ENCODE assay signal across 1 cellular context in genomic region chr20:32473231-32474008, GRCh38.
A peak's percentile ranks its signal among the peaks of the same experiment; 100 is the strongest.
TF ChIP-seq lines count a peak whose summit lies in the region.

No MANE protein-coding gene starts in this region.

TF ChIP-seq in K562, 482 proteins besides CTCF, POLR2A, EP300 and RAD21 (continued from another document and continues in another):
- TF ChIP-seq CHD7 (IDR thresholded peaks at IDR 0.05; ENCODE audit: low read depth, low read length) (no peak), NR2C2 (CRISPR knock-in tag; IDR thresholded peaks at IDR 0.05) (peak; percentile 67; the same call in 1 of the 2 replicates), NR2C2 (tag; IDR thresholded peaks at IDR 0.05) (peak; percentile 63), CXXC5 (CRISPR knock-in tag; IDR thresholded peaks at IDR 0.05) (0 out of 2 replicates have a peak, but pooled peaks have one; percentile 8), PHF20 (IDR thresholded peaks at IDR 0.05; ENCODE audit: partially characterized antibody) (no peak), E2F6 (IDR thresholded peaks at IDR 0.05; ENCODE audit: borderline replicate concordance in 1 of 2, extremely low read depth in 1 of 2, insufficient read depth in 1 of 2, insufficient read length in 1 of 2, low read depth in 1 of 2, low read length in 1 of 2, poor library complexity in 1 of 2, severe bottlenecking in 1 of 2) (peak in 1 of 2 experiments; percentile 63), CREB1 (IDR thresholded peaks at IDR 0.05) (no peak), CREB1 (CRISPR knock-in tag; IDR thresholded peaks at IDR 0.05) (peak; percentile 22; the same call in 1 of the 2 replicates), THAP7 (CRISPR knock-in tag; IDR thresholded peaks at IDR 0.05) (no peak), ZNF551 (CRISPR knock-in tag; IDR thresholded peaks at IDR 0.05) (no peak), SP2 (IDR thresholded peaks at IDR 0.05; ENCODE audit: extremely low read depth, low read depth, low read length, poor library complexity, severe bottlenecking) (no peak), MTA3 (IDR thresholded peaks at IDR 0.05; ENCODE audit: borderline replicate concordance) (no peak), CTCFL (IDR thresholded peaks at IDR 0.05; ENCODE audit: borderline replicate concordance, insufficient read depth, low read depth, low read length, poor library complexity, severe bottlenecking) (no peak), BDP1 (IDR thresholded peaks at IDR 0.05; ENCODE audit: insufficient read depth, insufficient read length) (no peak), ZBTB40 (IDR thresholded peaks at IDR 0.05) (no peak), ZBTB40 (CRISPR knock-in tag; IDR thresholded peaks at IDR 0.05) (no peak), FOXK2 (conservative IDR thresholded peaks at IDR 0.05 in 1 of 2, IDR thresholded peaks at IDR 0.05 in 1 of 2; ENCODE audit: low read depth in 2 of 2) (0 out of 4 replicates have a peak, but pooled peaks of 1 of the 2 experiments have one; percentile 21), ZNF263 (CRISPR knock-in tag; IDR thresholded peaks at IDR 0.05; ENCODE audit: borderline replicate concordance) (peak; percentile 44; the same call in 1 of the 2 replicates)
- TF ChIP-seq, protein P1, sequence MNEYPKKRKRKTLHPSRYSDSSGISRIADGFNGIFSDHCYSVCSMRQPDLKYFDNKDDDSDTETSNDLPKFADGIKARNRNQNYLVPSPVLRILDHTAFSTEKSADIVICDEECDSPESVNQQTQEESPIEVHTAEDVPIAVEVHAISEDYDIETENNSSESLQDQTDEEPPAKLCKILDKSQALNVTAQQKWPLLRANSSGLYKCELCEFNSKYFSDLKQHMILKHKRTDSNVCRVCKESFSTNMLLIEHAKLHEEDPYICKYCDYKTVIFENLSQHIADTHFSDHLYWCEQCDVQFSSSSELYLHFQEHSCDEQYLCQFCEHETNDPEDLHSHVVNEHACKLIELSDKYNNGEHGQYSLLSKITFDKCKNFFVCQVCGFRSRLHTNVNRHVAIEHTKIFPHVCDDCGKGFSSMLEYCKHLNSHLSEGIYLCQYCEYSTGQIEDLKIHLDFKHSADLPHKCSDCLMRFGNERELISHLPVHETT (CRISPR knock-in tag; conservative IDR thresholded peaks at IDR 0.05 in 1 of 2, IDR thresholded peaks at IDR 0.05 in 1 of 2): no peak
- TF ChIP-seq, protein P2, sequence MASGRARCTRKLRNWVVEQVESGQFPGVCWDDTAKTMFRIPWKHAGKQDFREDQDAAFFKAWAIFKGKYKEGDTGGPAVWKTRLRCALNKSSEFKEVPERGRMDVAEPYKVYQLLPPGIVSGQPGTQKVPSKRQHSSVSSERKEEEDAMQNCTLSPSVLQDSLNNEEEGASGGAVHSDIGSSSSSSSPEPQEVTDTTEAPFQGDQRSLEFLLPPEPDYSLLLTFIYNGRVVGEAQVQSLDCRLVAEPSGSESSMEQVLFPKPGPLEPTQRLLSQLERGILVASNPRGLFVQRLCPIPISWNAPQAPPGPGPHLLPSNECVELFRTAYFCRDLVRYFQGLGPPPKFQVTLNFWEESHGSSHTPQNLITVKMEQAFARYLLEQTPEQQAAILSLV (tag; IDR thresholded peaks at IDR 0.05): no peak
- TF ChIP-seq, protein P3, sequence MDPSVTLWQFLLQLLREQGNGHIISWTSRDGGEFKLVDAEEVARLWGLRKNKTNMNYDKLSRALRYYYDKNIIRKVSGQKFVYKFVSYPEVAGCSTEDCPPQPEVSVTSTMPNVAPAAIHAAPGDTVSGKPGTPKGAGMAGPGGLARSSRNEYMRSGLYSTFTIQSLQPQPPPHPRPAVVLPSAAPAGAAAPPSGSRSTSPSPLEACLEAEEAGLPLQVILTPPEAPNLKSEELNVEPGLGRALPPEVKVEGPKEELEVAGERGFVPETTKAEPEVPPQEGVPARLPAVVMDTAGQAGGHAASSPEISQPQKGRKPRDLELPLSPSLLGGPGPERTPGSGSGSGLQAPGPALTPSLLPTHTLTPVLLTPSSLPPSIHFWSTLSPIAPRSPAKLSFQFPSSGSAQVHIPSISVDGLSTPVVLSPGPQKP (CRISPR knock-in tag; IDR thresholded peaks at IDR 0.05): no peak
